1 cellular context compared by ENCODE assay signal in genomic region chr5:177930269-177931031, GRCh38.
TF ChIP-seq lines count a peak whose summit lies in the region.

No MANE protein-coding gene starts in this region.

TF ChIP-seq in liver, 16 proteins besides CTCF, POLR2A, EP300 and RAD21:
- TF ChIP-seq YY1 (IDR thresholded peaks at IDR 0.05), result peak; percentile 25
- peak; percentile 15 to 19 for TF ChIP-seq HNF4A (conservative IDR thresholded peaks at IDR 0.05)
- TF ChIP-seq RXRA (IDR thresholded peaks at IDR 0.05), result peak; percentile 9 to 32
- TF ChIP-seq SP1 (IDR thresholded peaks at IDR 0.05), result peak; percentile 37
